ENCODE assay signal across 27 cellular contexts in genomic region chr5:154364845-154365244, GRCh38.
DNase-seq lines count a peak whose midpoint lies in the region; ATAC-seq and TF ChIP-seq lines count a peak whose summit lies in the region.
"Had no signal": no experiment of that assay in that cellular context is flagged by ENCODE, and none has a peak within 500 bp of the region (broad histone marks: within the 10 kb centered on the region; RNA-seq: fewer than 3 reads in every experiment).

No MANE protein-coding gene starts in this region.

- H3K9me3 ChIP-seq in PC-9 (ENCODE audit: insufficient read depth, low read depth), result peaks cover 3% of the 10 kb centered on the region; the same call in 1 of the 2 replicates
- no peaks in the 10 kb centered on the region for H3K9me3 ChIP-seq in effector memory CD4-positive, alpha-beta T cell (ENCODE audit: control insufficient read depth, low read length)
- no peaks in the 10 kb centered on the region for H3K9me3 ChIP-seq in vagina
- H3K9me3 ChIP-seq: ascending aorta, colonic mucosa, HAP-1, thyroid gland had no signal

- no peak overlapping the region for H3K4me2 ChIP-seq in PC-9

- H3K4me1 Mint-ChIP-seq in activated CD4-positive, alpha-beta T cell treated with anti-CD3 and anti-CD28 coated beads, Interleukin-2, amount 10 ng/mL, durations not matched to agents 7 days and 5 days, result no peaks in the 10 kb centered on the region

- H3K36me3 ChIP-seq in PC-9 (ENCODE audit: low read depth) (no peaks in the 10 kb centered on the region), vagina (no peaks in the 10 kb centered on the region)
- H3K36me3 ChIP-seq in effector memory CD4-positive, alpha-beta T cell (ENCODE audit: control insufficient read depth, insufficient read depth, low read length), result no peaks in the 10 kb centered on the region
- H3K36me3 ChIP-seq: ascending aorta, cardiac muscle cell, colonic mucosa, HAP-1, thyroid gland had no signal

- peaks cover 47% of the 10 kb centered on the region for H3F3A ChIP-seq in PC-9 (ENCODE audit: insufficient read depth, low read depth)

- H3K4me3 ChIP-seq in PC-9 (no peak overlapping the region), vagina (no peak overlapping the region)
- H3K4me3 ChIP-seq in effector memory CD4-positive, alpha-beta T cell (ENCODE audit: insufficient read depth, low read depth, low read length, poor library complexity, severe bottlenecking), result no peak overlapping the region
- H3K4me3 ChIP-seq: ascending aorta, cardiac muscle cell, colonic mucosa, HAP-1, thyroid gland had no signal

- intact Hi-C loops in PC-9 (cut with micrococcal nuclease; ENCODE audit: unreplicated experiment) (loop anchor here (5.0 kb wide), 2 partner anchors 78 to 82 kb away; partner anchors contain the start of gene SAP30L), vagina (cut with DNase I) (no loop called here)

- H3K27me3 Mint-ChIP-seq in activated CD4-positive, alpha-beta T cell treated with anti-CD3 and anti-CD28 coated beads, Interleukin-2, amount 10 ng/mL, durations not matched to agents 7 days and 5 days, result no peaks in the 10 kb centered on the region
- H3K27me3 Mint-ChIP-seq: effector memory CD8-positive, alpha-beta T cell had no signal

- H3K4me1 ChIP-seq in PC-9 (replicated peaks; ENCODE audit: insufficient read depth) (peaks cover 67% of the 10 kb centered on the region), vagina (peaks cover 17% of the 10 kb centered on the region)
- no peaks in the 10 kb centered on the region for H3K4me1 ChIP-seq in effector memory CD4-positive, alpha-beta T cell (ENCODE audit: control insufficient read depth, insufficient read depth, low read length, poor library complexity, severe bottlenecking)
- H3K4me1 ChIP-seq: colonic mucosa, HAP-1 had no signal

- TF ChIP-seq CTCF in PC-9 (conservative IDR thresholded peaks at IDR 0.05), result no peak
- TF ChIP-seq CTCF in vagina (IDR thresholded peaks at IDR 0.05), result no peak

- TF ChIP-seq POLR2A in vagina (IDR thresholded peaks at IDR 0.05), result no peak

- no TSS peak for BruUV-seq in PC-9 (replicated peaks; lab: Mats Ljungman, UMichigan)

- no peaks in the 10 kb centered on the region for H3K9me3 Mint-ChIP-seq in activated CD4-positive, alpha-beta T cell treated with anti-CD3 and anti-CD28 coated beads, Interleukin-2, amount 10 ng/mL, durations not matched to agents 7 days and 5 days
- H3K9me3 Mint-ChIP-seq: activated T-cell treated with anti-CD3 and anti-CD28 coated beads, Interleukin-2, amount 50 U/mL, for 4 hours; effector memory CD8-positive, alpha-beta T cell; immature natural killer cell; neural crest cell had no signal

- H3K4me3 Mint-ChIP-seq in activated CD4-positive, alpha-beta T cell treated with anti-CD3 and anti-CD28 coated beads, Interleukin-2, amount 10 ng/mL, durations not matched to agents 7 days and 5 days, result no peak overlapping the region
- H3K4me3 Mint-ChIP-seq: activated T-cell treated with anti-CD3 and anti-CD28 coated beads, Interleukin-2, amount 50 U/mL, for 4 hours; effector memory CD8-positive, alpha-beta T cell; immature natural killer cell; neural crest cell had no signal

- H3K79me2 ChIP-seq in PC-9 (ENCODE audit: low read depth), result peaks cover 33% of the 10 kb centered on the region

- H3K27me3 ChIP-seq in PC-9 (ENCODE audit: insufficient read depth, low read depth) (no peaks in the 10 kb centered on the region), vagina (no peaks in the 10 kb centered on the region)
- no peaks in the 10 kb centered on the region for H3K27me3 ChIP-seq in effector memory CD4-positive, alpha-beta T cell (replicated peaks; ENCODE audit: control insufficient read depth, insufficient read depth, low read length, poor library complexity, severe bottlenecking)
- H3K27me3 ChIP-seq: ascending aorta, cardiac muscle cell, colonic mucosa, thyroid gland had no signal

- ATAC-seq in GM18861 (IDR thresholded peaks at IDR 0.05; ENCODE audit: unreplicated experiment), result no peak
- ATAC-seq: activated T-cell treated with anti-CD3 and anti-CD28 coated beads, Interleukin-2, amount 50 U/mL, for 4 hours; effector memory CD8-positive, alpha-beta T cell; left colon; Panc1; sciatic nerve had no signal

- CTCF ChIA-PET in PC-9 (lab: Charles Lee), result no interaction called here
- CTCF ChIA-PET in activated CD4-positive, alpha-beta T cell treated with anti-CD3 and anti-CD28 coated beads, Interleukin-2, amount 10 ng/mL, durations not matched to agents 7 days and 5 days (lab: Charles Lee), result no interaction called here

- H2AFZ ChIP-seq in PC-9, result no peak overlapping the region

- peak overlapping the region; percentile 98; the same call in 1 of the 2 replicates for H3K27ac ChIP-seq in PC-9
- H3K27ac ChIP-seq in effector memory CD4-positive, alpha-beta T cell (ENCODE audit: insufficient read depth, low read length, poor library complexity, severe bottlenecking), result no peak overlapping the region
- no peak overlapping the region for H3K27ac ChIP-seq in vagina
- H3K27ac ChIP-seq: cardiac muscle cell, colonic mucosa, thyroid gland had no signal

- no peak overlapping the region for H3K27ac Mint-ChIP-seq in activated CD4-positive, alpha-beta T cell treated with anti-CD3 and anti-CD28 coated beads, Interleukin-2, amount 10 ng/mL, durations not matched to agents 7 days and 5 days

- H3K36me3 Mint-ChIP-seq in activated CD4-positive, alpha-beta T cell treated with anti-CD3 and anti-CD28 coated beads, Interleukin-2, amount 10 ng/mL, durations not matched to agents 7 days and 5 days (ENCODE audit: low read depth), result no peaks in the 10 kb centered on the region

- H4K20me1 ChIP-seq in PC-9 (ENCODE audit: insufficient read depth), result no peaks in the 10 kb centered on the region

- POLR2A ChIA-PET in PC-9 (lab: Charles Lee; ENCODE audit: unreplicated experiment), result no interaction called here
- POLR2A ChIA-PET in activated CD4-positive, alpha-beta T cell treated with anti-CD3 and anti-CD28 coated beads, Interleukin-2, amount 10 ng/mL, durations not matched to agents 7 days and 5 days (lab: Charles Lee), result no interaction called here

- H3K9me2 ChIP-seq in PC-9 (ENCODE audit: insufficient read depth), result no peaks in the 10 kb centered on the region

- DNase-seq in A172 (ENCODE audit: low spot score), result peak; percentile 74
- DNase-seq in EH (ENCODE audit: low read depth), result peak; percentile 60
- no peak for DNase-seq in PC-9
- peak; percentile 69 for DNase-seq in left kidney (ENCODE audit: low read depth, low spot score)
- DNase-seq in effector memory CD4-positive, alpha-beta T cell, result no peak
- no peak for DNase-seq in activated CD4-positive, alpha-beta T cell treated with anti-CD3 and anti-CD28 coated beads, Interleukin-2, amount 10 ng/mL, durations not matched to agents 7 days and 5 days
- no peak for DNase-seq in vagina (ENCODE audit: extremely low spot score in 2 of 2)
- DNase-seq: activated CD4-positive, alpha-beta T cell treated with anti-CD3 and anti-CD28 coated beads for 48 hours; activated T-cell treated with anti-CD3 and anti-CD28 coated beads, Interleukin-2, amount 50 U/mL, for 4 hours; colonic mucosa; effector memory CD8-positive, alpha-beta T cell; immature natural killer cell; Karpas-422; left colon; NCI-H1694 treated with DMSO at 0.1 percent for 48 hours; NCI-H526 treated with DMSO at 0.1 percent for 48 hours; SHP77 treated with DMSO at 0.1 percent for 48 hours; SW 1271; T1000; thyroid gland had no signal

Comparison
In these comparisons a context has a peak if more than half of its experiments do, and no peak if none do; other contexts are left out.
1. DNase-seq: peak in A172 (single experiment), EH (single experiment) and left kidney (single experiment); none in PC-9 (0 of 2), effector memory CD4-positive, alpha-beta T cell (0 of 3), activated CD4-positive, alpha-beta T cell treated with anti-CD3 and anti-CD28 coated beads, Interleukin-2, amount 10 ng/mL, durations not matched to agents 7 days and 5 days (single experiment) and vagina (0 of 2).